22 cellular contexts compared by ENCODE assay signal in genomic region chr2:28527196-28527595, GRCh38.
"Had no signal": no experiment of that assay in that cellular context is flagged by ENCODE, and none has a peak within 500 bp of the region (broad histone marks: within the 10 kb centered on the region; RNA-seq: fewer than 3 reads in every experiment).

No MANE protein-coding gene starts in this region.

- H3K27ac ChIP-seq: hepatocyte, neutrophil, parathyroid adenoma, tibial nerve, uterus had no signal

- H3K4me3 Mint-ChIP-seq: activated CD4-positive, alpha-beta T cell treated with anti-CD3 and anti-CD28 coated beads, Interleukin-2, amount 10 ng/mL, durations not matched to agents 7 days and 5 days; activated naive CD8-positive, alpha-beta T cell treated with anti-CD3 and anti-CD28 coated beads, Interleukin-2, amount 50 U/mL, for 24 hours; activated T-helper 17 cell treated with anti-CD3 and anti-CD28 coated beads, Interleukin-2, amount 50 U/mL, for 72 hours; T-helper 2 cell treated with Interferon-gamma antibody and Interleukin-4, amounts not matched to agents 5 μg/mL and 100 μg/mL, for 36 hours had no signal

- ATAC-seq: activated T-helper 17 cell treated with anti-CD3 and anti-CD28 coated beads, Interleukin-2, amount 50 U/mL, for 72 hours had no signal

- DNase-seq: activated CD4-positive, alpha-beta T cell treated with anti-CD3 and anti-CD28 coated beads, Interleukin-2, amount 10 ng/mL, durations not matched to agents 7 days and 5 days; activated naive CD4-positive, alpha-beta T cell treated with Interleukin-2 at 50 U/mL for 16 hours; activated naive CD8-positive, alpha-beta T cell treated with anti-CD3 and anti-CD28 coated beads, Interleukin-2, amount 50 U/mL, for 24 hours; aorta; kidney glomerular epithelial cell; midbrain; naive B cell; small intestine; stimulated activated CD4-positive, alpha-beta T cell treated with anti-CD3 and anti-CD28 coated beads, Interleukin-4, amount 100 ng/mL, for 24 hours; stimulated activated naive CD4-positive, alpha-beta T cell; substantia nigra; uterus had no signal

- H3K36me3 ChIP-seq: neutrophil, tibial nerve, uterus had no signal

- H3K4me1 Mint-ChIP-seq: activated naive CD8-positive, alpha-beta T cell treated with anti-CD3 and anti-CD28 coated beads, Interleukin-2, amount 50 U/mL, for 24 hours; activated T-helper 17 cell treated with anti-CD3 and anti-CD28 coated beads, Interleukin-2, amount 50 U/mL, for 72 hours; naive B cell had no signal

- H3K27me3 ChIP-seq: hepatocyte, neutrophil, uterus had no signal

- H3K9me3 ChIP-seq: neutrophil, tibial nerve, uterus had no signal

- H3K9me3 Mint-ChIP-seq: activated CD4-positive, alpha-beta T cell treated with anti-CD3 and anti-CD28 coated beads, Interleukin-2, amount 10 ng/mL, durations not matched to agents 7 days and 5 days; activated naive CD8-positive, alpha-beta T cell treated with anti-CD3 and anti-CD28 coated beads, Interleukin-2, amount 50 U/mL, for 24 hours; activated T-helper 17 cell treated with anti-CD3 and anti-CD28 coated beads, Interleukin-2, amount 50 U/mL, for 72 hours; naive B cell; T-helper 2 cell treated with Interferon-gamma antibody and Interleukin-4, amounts not matched to agents 5 μg/mL and 100 μg/mL, for 36 hours had no signal

- H3K79me2 ChIP-seq: hepatocyte, parathyroid adenoma had no signal

- H3K27ac Mint-ChIP-seq: activated CD4-positive, alpha-beta T cell treated with anti-CD3 and anti-CD28 coated beads, Interleukin-2, amount 10 ng/mL, durations not matched to agents 7 days and 5 days; activated naive CD8-positive, alpha-beta T cell treated with anti-CD3 and anti-CD28 coated beads, Interleukin-2, amount 50 U/mL, for 24 hours; activated T-helper 17 cell treated with anti-CD3 and anti-CD28 coated beads, Interleukin-2, amount 50 U/mL, for 72 hours; naive B cell; T-helper 2 cell treated with Interferon-gamma antibody and Interleukin-4, amounts not matched to agents 5 μg/mL and 100 μg/mL, for 36 hours had no signal

- H3K4me1 ChIP-seq: parathyroid adenoma, tibial nerve, uterus had no signal

- H3K4me2 ChIP-seq: hepatocyte had no signal

- H3K36me3 Mint-ChIP-seq: naive B cell had no signal

- H3K9ac ChIP-seq: parathyroid adenoma had no signal

- H3K4me3 ChIP-seq: hepatocyte, lung, tibial nerve, uterus had no signal

- H2AFZ ChIP-seq: hepatocyte, parathyroid adenoma had no signal

- FAIRE-seq: bronchial epithelial cell, colon, endometrium, small intestine had no signal
